ENCODE assay signal across 8 cellular contexts in the genomic region with DNA sequence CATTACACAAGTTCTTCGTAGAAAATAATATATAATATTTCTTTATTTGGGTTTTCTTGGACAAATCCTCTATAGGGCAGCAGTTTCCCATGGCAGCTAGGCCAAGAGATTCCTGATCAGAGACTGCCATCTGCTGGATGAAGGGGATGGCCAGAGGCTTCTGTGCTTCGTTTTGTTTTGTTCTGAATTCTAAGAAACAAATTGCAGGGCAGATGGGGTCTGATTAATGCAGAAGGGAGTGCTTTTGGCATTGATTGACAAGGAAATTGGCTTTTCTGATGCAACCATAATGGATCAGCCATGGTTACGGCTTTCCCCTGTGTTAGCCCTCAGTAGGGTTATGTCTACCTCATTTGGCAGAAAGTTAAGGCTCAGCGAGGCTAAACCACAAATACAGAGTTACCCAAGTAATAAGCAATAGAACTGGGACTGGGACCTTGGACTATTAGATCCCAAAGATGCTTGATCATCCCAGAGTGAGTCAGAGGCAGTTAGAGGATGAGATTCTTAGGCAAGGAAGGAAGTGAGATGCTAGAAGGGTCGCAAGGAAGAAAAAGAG.
DNase-seq lines count a peak whose midpoint lies in the region; ATAC-seq and TF ChIP-seq lines count a peak whose summit lies in the region.

No MANE protein-coding gene starts in this region.

- peak; percentile 93 for TF ChIP-seq RAD21 in neural cell (conservative IDR thresholded peaks at IDR 0.05)

- H3K4me1 Mint-ChIP-seq in activated CD8-positive, alpha-beta memory T cell treated with anti-CD3 and anti-CD28 coated beads, Interleukin-2, amount 10 ng/mL, durations not matched to agents 7 days and 5 days, result no peaks in the 10 kb centered on the region

- H3K27ac ChIP-seq in C4-2B, result no peak overlapping the region
- H3K27ac ChIP-seq in Peyer's patch, result no peak overlapping the region
- no peak overlapping the region for H3K27ac ChIP-seq in esophagus muscularis mucosa (replicated peaks in 1 of 4)
- no peak overlapping the region for H3K27ac ChIP-seq in neural cell (ENCODE audit: low read length)

- no peaks in the 10 kb centered on the region for H3K27me3 Mint-ChIP-seq in activated CD8-positive, alpha-beta memory T cell treated with anti-CD3 and anti-CD28 coated beads, Interleukin-2, amount 10 ng/mL, durations not matched to agents 7 days and 5 days

- peak; percentile 63 for ATAC-seq in GM18873 (IDR thresholded peaks at IDR 0.05; ENCODE audit: low FRiP score, unreplicated experiment)
- no peak for ATAC-seq in activated CD8-positive, alpha-beta memory T cell treated with anti-CD3 and anti-CD28 coated beads, Interleukin-2, amount 10 ng/mL, durations not matched to agents 7 days and 5 days
- no peak for ATAC-seq in activated CD4-positive, CD25-positive, alpha-beta regulatory T cell treated with anti-CD3 and anti-CD28 coated beads, Interleukin-2, amount 50 U/mL, for 24 hours

- in situ Hi-C loops in KBM-7 (cut with MboI; ENCODE audit: low pct_unique_long_range_greater_than_20kb, low sequenced_read_pairs), result no loop called here

- H3K4me1 ChIP-seq in Peyer's patch, result peaks cover 0 to 11% (median 0%) of the 10 kb centered on the region in 4 donors
- H3K4me1 ChIP-seq in esophagus muscularis mucosa, result peaks cover 26 to 54% (median 52%) of the 10 kb centered on the region in 4 donors

- no peak overlapping the region for H2AFZ ChIP-seq in neural cell (ENCODE audit: low read depth, low read length)

- TF ChIP-seq CTCF in C4-2B (conservative IDR thresholded peaks at IDR 0.05), result peak; percentile 86
- TF ChIP-seq CTCF in Peyer's patch (IDR thresholded peaks at IDR 0.05), result peak in 5 of 6 experiments; percentile 19 to 86 (median 78)
- peak; percentile 82 to 89 (median 84) for TF ChIP-seq CTCF in esophagus muscularis mucosa (IDR thresholded peaks at IDR 0.05)
- peak; percentile 91 for TF ChIP-seq CTCF in neural cell (IDR thresholded peaks at IDR 0.05; ENCODE audit: poor library complexity, severe bottlenecking)

- H3K4me2 ChIP-seq in neural cell (ENCODE audit: low read length), result no peak overlapping the region

- H3K4me3 Mint-ChIP-seq in activated CD8-positive, alpha-beta memory T cell treated with anti-CD3 and anti-CD28 coated beads, Interleukin-2, amount 10 ng/mL, durations not matched to agents 7 days and 5 days, result no peak overlapping the region

- H3K4me3 ChIP-seq in Peyer's patch (no peak overlapping the region), esophagus muscularis mucosa (no peak overlapping the region), neural cell (ENCODE audit: low read length) (no peak overlapping the region)

- TF ChIP-seq POLR2A in Peyer's patch (IDR thresholded peaks at IDR 0.05) (no peak), esophagus muscularis mucosa (IDR thresholded peaks at IDR 0.05; ENCODE audit: low read depth) (no peak)

- H3F3A ChIP-seq in neural cell (ENCODE audit: insufficient read depth, low read length, poor library complexity, severe bottlenecking), result no peaks in the 10 kb centered on the region

- intact Hi-C loops in esophagus muscularis mucosa (cut with DNase I), result loop anchor here (2.0 to 5.0 kb wide), 2 partner anchors 93 to 1264 kb away; no protein-coding TSS in a partner anchor

- no peaks in the 10 kb centered on the region for H3K79me2 ChIP-seq in neural cell (replicated peaks; ENCODE audit: insufficient read depth, low read length)

- DNase-seq in KBM-7 (peak; percentile 65), Peyer's patch (peak in 1 of 3 donors; percentile 69), esophagus muscularis mucosa (ENCODE audit: extremely low spot score) (no peak)
- no peak for DNase-seq in activated CD8-positive, alpha-beta memory T cell treated with anti-CD3 and anti-CD28 coated beads, Interleukin-2, amount 10 ng/mL, durations not matched to agents 7 days and 5 days

- no peaks in the 10 kb centered on the region for H3K9me2 ChIP-seq in neural cell (ENCODE audit: insufficient read depth, low read length)

- no peaks in the 10 kb centered on the region for H4K20me1 ChIP-seq in neural cell (ENCODE audit: insufficient read depth)

- H3K9ac ChIP-seq in neural cell (ENCODE audit: low read length), result no peak overlapping the region

- CTCF ChIA-PET in activated CD8-positive, alpha-beta memory T cell treated with anti-CD3 and anti-CD28 coated beads, Interleukin-2, amount 10 ng/mL, durations not matched to agents 7 days and 5 days (lab: Charles Lee), result no interaction called here

- 49% methylated on average over 5 of the region's 5 CpGs for WGBS in esophagus muscularis mucosa

- no peaks in the 10 kb centered on the region for H3K9me3 ChIP-seq in Peyer's patch
- H3K9me3 ChIP-seq in esophagus muscularis mucosa, result no peaks in the 10 kb centered on the region
- H3K9me3 ChIP-seq in neural cell (ENCODE audit: low read length), result no peaks in the 10 kb centered on the region

- H3K36me3 ChIP-seq in Peyer's patch, result no peaks in the 10 kb centered on the region
- H3K36me3 ChIP-seq in esophagus muscularis mucosa, result no peaks in the 10 kb centered on the region
- no peaks in the 10 kb centered on the region for H3K36me3 ChIP-seq in neural cell (ENCODE audit: insufficient read depth, low read length)

- H3K36me3 Mint-ChIP-seq in activated CD8-positive, alpha-beta memory T cell treated with anti-CD3 and anti-CD28 coated beads, Interleukin-2, amount 10 ng/mL, durations not matched to agents 7 days and 5 days, result no peaks in the 10 kb centered on the region

- peaks cover 2% of the 10 kb centered on the region for H3K9me3 Mint-ChIP-seq in activated CD8-positive, alpha-beta memory T cell treated with anti-CD3 and anti-CD28 coated beads, Interleukin-2, amount 10 ng/mL, durations not matched to agents 7 days and 5 days (ENCODE audit: low read depth)

- H3K27me3 ChIP-seq in Peyer's patch (no peaks in the 10 kb centered on the region), esophagus muscularis mucosa (no peaks in the 10 kb centered on the region), neural cell (ENCODE audit: insufficient read depth, low read depth, low read length) (no peaks in the 10 kb centered on the region)

- H3K27ac Mint-ChIP-seq in activated CD8-positive, alpha-beta memory T cell treated with anti-CD3 and anti-CD28 coated beads, Interleukin-2, amount 10 ng/mL, durations not matched to agents 7 days and 5 days, result no peak overlapping the region

- TF ChIP-seq EP300 in esophagus muscularis mucosa (IDR thresholded peaks at IDR 0.05) (no peak), neural cell (conservative IDR thresholded peaks at IDR 0.05; ENCODE audit: poor library complexity, severe bottlenecking) (no peak)

TF ChIP-seq in neural cell, 6 proteins besides CTCF, POLR2A, EP300 and RAD21:
- TF ChIP-seq MXI1 (conservative IDR thresholded peaks at IDR 0.05; ENCODE audit: poor library complexity, severe bottlenecking), result no peak
- peak; percentile 93 for TF ChIP-seq SMC3 (conservative IDR thresholded peaks at IDR 0.05; ENCODE audit: poor library complexity)
- TF ChIP-seq, protein P1, sequence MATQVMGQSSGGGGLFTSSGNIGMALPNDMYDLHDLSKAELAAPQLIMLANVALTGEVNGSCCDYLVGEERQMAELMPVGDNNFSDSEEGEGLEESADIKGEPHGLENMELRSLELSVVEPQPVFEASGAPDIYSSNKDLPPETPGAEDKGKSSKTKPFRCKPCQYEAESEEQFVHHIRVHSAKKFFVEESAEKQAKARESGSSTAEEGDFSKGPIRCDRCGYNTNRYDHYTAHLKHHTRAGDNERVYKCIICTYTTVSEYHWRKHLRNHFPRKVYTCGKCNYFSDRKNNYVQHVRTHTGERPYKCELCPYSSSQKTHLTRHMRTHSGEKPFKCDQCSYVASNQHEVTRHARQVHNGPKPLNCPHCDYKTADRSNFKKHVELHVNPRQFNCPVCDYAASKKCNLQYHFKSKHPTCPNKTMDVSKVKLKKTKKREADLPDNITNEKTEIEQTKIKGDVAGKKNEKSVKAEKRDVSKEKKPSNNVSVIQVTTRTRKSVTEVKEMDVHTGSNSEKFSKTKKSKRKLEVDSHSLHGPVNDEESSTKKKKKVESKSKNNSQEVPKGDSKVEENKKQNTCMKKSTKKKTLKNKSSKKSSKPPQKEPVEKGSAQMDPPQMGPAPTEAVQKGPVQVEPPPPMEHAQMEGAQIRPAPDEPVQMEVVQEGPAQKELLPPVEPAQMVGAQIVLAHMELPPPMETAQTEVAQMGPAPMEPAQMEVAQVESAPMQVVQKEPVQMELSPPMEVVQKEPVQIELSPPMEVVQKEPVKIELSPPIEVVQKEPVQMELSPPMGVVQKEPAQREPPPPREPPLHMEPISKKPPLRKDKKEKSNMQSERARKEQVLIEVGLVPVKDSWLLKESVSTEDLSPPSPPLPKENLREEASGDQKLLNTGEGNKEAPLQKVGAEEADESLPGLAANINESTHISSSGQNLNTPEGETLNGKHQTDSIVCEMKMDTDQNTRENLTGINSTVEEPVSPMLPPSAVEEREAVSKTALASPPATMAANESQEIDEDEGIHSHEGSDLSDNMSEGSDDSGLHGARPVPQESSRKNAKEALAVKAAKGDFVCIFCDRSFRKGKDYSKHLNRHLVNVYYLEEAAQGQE (IDR thresholded peaks at IDR 0.05; ENCODE audit: borderline replicate concordance), result no peak
- no peak for TF ChIP-seq POLR2AphosphoS5 (IDR thresholded peaks at IDR 0.05)
- no peak for TF ChIP-seq EZH2 (IDR thresholded peaks at IDR 0.05; ENCODE audit: borderline replicate concordance, insufficient read depth, low read length, poor library complexity, severe bottlenecking)
